ENCODE assay signal across 29 cellular contexts in the genomic region with DNA sequence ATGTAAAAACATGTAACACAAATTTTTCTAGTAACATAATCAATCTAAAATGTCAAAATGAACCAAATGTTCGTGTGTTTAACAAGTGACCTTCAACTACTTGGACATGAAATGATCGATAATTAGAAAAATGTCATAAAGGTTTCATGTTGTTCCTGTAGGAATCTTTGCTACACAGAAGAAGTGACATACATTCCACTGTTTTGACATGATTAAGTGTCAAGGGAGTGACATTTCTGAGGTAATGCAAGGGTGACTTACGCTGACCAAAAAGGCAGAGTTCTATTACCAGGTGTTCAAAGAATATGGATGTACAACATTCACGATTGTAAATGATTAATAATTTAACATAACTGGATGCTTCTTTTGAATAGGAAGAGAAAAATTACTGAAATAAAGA.
"Had no signal": no experiment of that assay in that cellular context is flagged by ENCODE, and none has a peak within 500 bp of the region (broad histone marks: within the 10 kb centered on the region; RNA-seq: fewer than 3 reads in every experiment).

No MANE protein-coding gene starts in this region.

- H3K9me3 ChIP-seq: ascending aorta, body of pancreas, breast epithelium, colonic mucosa had no signal

- H3K27me3 ChIP-seq: ascending aorta, body of pancreas, brain microvascular endothelial cell, breast epithelium, colonic mucosa had no signal

- DNase-seq: activated B cell treated with CpG ODN at 0.5 μM for 24 hours; activated CD4-positive, alpha-beta memory T cell treated with anti-CD3 and anti-CD28 coated beads for 36 hours; activated CD4-positive, alpha-beta T cell treated with anti-CD3 and anti-CD28 coated beads for 4 hours; activated CD4-positive, alpha-beta T cell treated with anti-CD3 and anti-CD28 coated beads, Interleukin-2, amount 10 ng/mL, durations not matched to agents 24 days and 14 days; activated CD4-positive, alpha-beta T cell treated with anti-CD3 and anti-CD28 coated beads, Interleukin-2, amount 50 U/mL, for 1 hour; activated CD4-positive, alpha-beta T cell treated with anti-CD3 and anti-CD28 coated beads, Interleukin-2, amount 50 U/mL, for 4 hours; activated CD4-positive, CD25-positive, alpha-beta regulatory T cell treated with anti-CD3 and anti-CD28 coated beads, Interleukin-2, amount 50 U/mL, for 72 hours; activated CD8-positive, alpha-beta memory T cell treated with anti-CD3 and anti-CD28 coated beads, Interleukin-2, amount 10 ng/mL, durations not matched to agents 7 days and 5 days; activated CD8-positive, alpha-beta memory T cell treated with anti-CD3 and anti-CD28 coated beads, Interleukin-2, amount 50 U/mL, for 48 hours; activated CD8-positive, alpha-beta T cell treated with anti-CD3 and anti-CD28 coated beads for 36 hours; activated effector memory CD4-positive, alpha-beta T cell treated with Interleukin-2 at 50 U/mL for 16 hours; activated gamma-delta T cell; activated naive CD4-positive, alpha-beta T cell treated with anti-CD3 and anti-CD28 coated beads, Interleukin-2, amount 10 ng/mL, durations not matched to agents 7 days and 5 days; activated naive CD4-positive, alpha-beta T cell treated with Interleukin-2 at 50 U/mL for 16 hours; activated naive CD8-positive, alpha-beta T cell treated with anti-CD3 and anti-CD28 coated beads, Interleukin-2, amount 10 ng/mL, durations not matched to agents 7 days and 5 days; activated naive CD8-positive, alpha-beta T cell treated with anti-CD3 and anti-CD28 coated beads, Interleukin-2, amount 50 U/mL, for 24 hours; activated T-cell treated with anti-CD3 and anti-CD28 coated beads, Interleukin-2, amount 50 U/mL, for 24 hours; activated T-cell treated with anti-CD3 and anti-CD28 coated beads, Interleukin-2, amount 50 U/mL, for 48 hours; amygdala; anterior cingulate cortex; body of pancreas; brain microvascular endothelial cell; central memory CD4-positive, alpha-beta T cell; colonic mucosa; T-helper 2 cell; T-helper 9 cell had no signal

- ATAC-seq: activated CD8-positive, alpha-beta memory T cell treated with anti-CD3 and anti-CD28 coated beads, Interleukin-2, amount 10 ng/mL, durations not matched to agents 7 days and 5 days; activated CD8-positive, alpha-beta T cell treated with anti-CD3 and anti-CD28 coated beads for 36 hours; activated naive CD8-positive, alpha-beta T cell treated with anti-CD3 and anti-CD28 coated beads, Interleukin-2, amount 50 U/mL, for 24 hours; body of pancreas had no signal

- H3K4me3 ChIP-seq: ascending aorta, body of pancreas, breast epithelium, colonic mucosa had no signal

- H3K27ac ChIP-seq: ascending aorta, body of pancreas, brain microvascular endothelial cell, breast epithelium, colonic mucosa, VCaP had no signal

- H3K36me3 ChIP-seq: ascending aorta, brain microvascular endothelial cell, breast epithelium, colonic mucosa had no signal

- H3K4me1 ChIP-seq: ascending aorta, body of pancreas, breast epithelium, colonic mucosa had no signal
